Comparison of ENCODE assay signal across 11 cellular contexts in the genomic region with DNA sequence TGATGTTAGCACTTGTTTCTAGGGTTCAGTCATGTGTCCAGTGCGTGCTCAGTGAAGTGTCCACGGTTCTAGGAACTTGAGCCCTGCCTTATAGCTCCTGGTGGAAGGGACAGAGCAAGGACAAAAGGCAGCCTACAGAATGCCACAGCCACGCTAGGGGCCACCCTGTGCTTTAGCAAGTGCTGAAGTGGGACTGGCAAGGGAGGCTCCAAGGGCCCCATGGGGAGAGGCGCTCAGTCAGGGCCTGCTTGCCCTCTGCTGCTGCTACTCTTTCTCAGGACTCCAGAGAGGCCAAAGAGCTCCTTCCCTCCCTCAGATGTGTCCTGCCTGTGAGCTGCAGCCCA. TPM values are rescaled to one million over a fixed set of nuclear protein-coding genes. Genes with fewer than 3 reads are reported as not detected.
DNase-seq lines count a peak whose midpoint lies in the region; ATAC-seq, FAIRE-seq and TF ChIP-seq lines count a peak whose summit lies in the region.
"Had no signal": no experiment of that assay in that cellular context is flagged by ENCODE, and none has a peak within 500 bp of the region (broad histone marks: within the 10 kb centered on the region; RNA-seq: fewer than 3 reads in every experiment).

No MANE protein-coding gene starts in this region.

- H3K4me3 Mint-ChIP-seq in activated T-cell treated with anti-CD3 and anti-CD28 coated beads, Interleukin-2, amount 50 U/mL, for 72 hours, result peak overlapping the region; percentile 37 to 71
- H3K4me3 Mint-ChIP-seq in activated CD4-positive, alpha-beta memory T cell treated with anti-CD3 and anti-CD28 coated beads for 36 hours, result no peak overlapping the region
- H3K4me3 Mint-ChIP-seq: brain had no signal

- H3K36me3 Mint-ChIP-seq in activated T-cell treated with anti-CD3 and anti-CD28 coated beads, Interleukin-2, amount 50 U/mL, for 72 hours (ENCODE audit: insufficient read depth in 2 of 2), result peaks cover 0 to 5% of the 10 kb centered on the region in 2 donors
- H3K36me3 Mint-ChIP-seq in activated CD4-positive, alpha-beta memory T cell treated with anti-CD3 and anti-CD28 coated beads for 36 hours, result peaks cover 8% of the 10 kb centered on the region

- H3K27ac ChIP-seq in keratinocyte (ENCODE audit: control insufficient read depth, insufficient read depth, low read length) (peak overlapping the region; percentile 98), stomach (peak overlapping the region; percentile 54 to 87 (median 77)), A673 (ENCODE audit: low read depth, low read length, poor library complexity, severe bottlenecking) (no peak overlapping the region)
- H3K27ac ChIP-seq: SJCRH30 had no signal

- no peak for TF ChIP-seq EP300 in stomach (IDR thresholded peaks at IDR 0.05)

- H3K9me3 ChIP-seq in keratinocyte (ENCODE audit: control insufficient read depth, low read depth, low read length), result no peaks in the 10 kb centered on the region
- H3K9me3 ChIP-seq in stomach, result no peaks in the 10 kb centered on the region
- H3K9me3 ChIP-seq in A673 (ENCODE audit: low read depth, low read length, poor library complexity, severe bottlenecking), result no peaks in the 10 kb centered on the region
- H3K9me3 ChIP-seq: SJCRH30 had no signal

- no peaks in the 10 kb centered on the region for H3K79me2 ChIP-seq in keratinocyte (ENCODE audit: control insufficient read depth, insufficient read depth, low read length)

- H3K27me3 ChIP-seq in keratinocyte (ENCODE audit: control insufficient read depth, extremely low read depth, insufficient read depth, low read length) (no peaks in the 10 kb centered on the region), stomach (no peaks in the 10 kb centered on the region), A673 (replicated peaks; ENCODE audit: insufficient read depth, low read depth, low read length, poor library complexity) (no peaks in the 10 kb centered on the region)
- H3K27me3 ChIP-seq: SJCRH30 had no signal

- no peaks in the 10 kb centered on the region for H4K20me1 ChIP-seq in keratinocyte (ENCODE audit: control insufficient read depth, extremely low read depth, insufficient read depth, low read length)

- peak overlapping the region; percentile 81 for H3K27ac Mint-ChIP-seq in activated T-cell treated with anti-CD3 and anti-CD28 coated beads, Interleukin-2, amount 50 U/mL, for 72 hours
- peak overlapping the region; percentile 77 for H3K27ac Mint-ChIP-seq in activated CD4-positive, alpha-beta memory T cell treated with anti-CD3 and anti-CD28 coated beads for 36 hours

- H3K36me3 ChIP-seq in keratinocyte (ENCODE audit: control insufficient read depth in 2 of 2, extremely low read depth in 1 of 2, insufficient read depth in 2 of 2, low read length in 2 of 2) (peaks cover 10 to 15% of the 10 kb centered on the region in 2 experiments), stomach (peaks cover 5 to 32% (median 28%) of the 10 kb centered on the region in 4 donors), A673 (ENCODE audit: insufficient read depth, low read length, poor library complexity, severe bottlenecking) (peaks cover 5% of the 10 kb centered on the region)
- H3K36me3 ChIP-seq: SJCRH30 had no signal

- H3K4me3 ChIP-seq in keratinocyte (ENCODE audit: control insufficient read depth in 2 of 3, extremely low read depth in 1 of 3, insufficient read depth in 2 of 3, low read depth in 1 of 3, low read length in 3 of 3), result peak overlapping the region in 1 of 3 experiments; percentile 9
- no peak overlapping the region for H3K4me3 ChIP-seq in stomach
- H3K4me3 ChIP-seq in A673 (ENCODE audit: low read depth, low read length, poor library complexity, severe bottlenecking), result no peak overlapping the region
- H3K4me3 ChIP-seq: SJCRH30 had no signal

- no peak for TF ChIP-seq CTCF in keratinocyte (optimal IDR thresholded peaks at IDR 0.05 in 1 of 3, IDR thresholded peaks at IDR 0.05 in 1 of 3, conservative IDR thresholded peaks at IDR 0.05 in 1 of 3; ENCODE audit: extremely low read depth in 1 of 3, insufficient read depth in 2 of 3, low read length in 3 of 3)
- no peak for TF ChIP-seq CTCF in stomach (IDR thresholded peaks at IDR 0.05)
- no peak for TF ChIP-seq CTCF in A673 (conservative IDR thresholded peaks at IDR 0.05; ENCODE audit: low read depth, low read length)

- H3K9me3 Mint-ChIP-seq in activated T-cell treated with anti-CD3 and anti-CD28 coated beads, Interleukin-2, amount 50 U/mL, for 72 hours, result no peaks in the 10 kb centered on the region
- no peaks in the 10 kb centered on the region for H3K9me3 Mint-ChIP-seq in activated CD4-positive, alpha-beta memory T cell treated with anti-CD3 and anti-CD28 coated beads for 36 hours
- H3K9me3 Mint-ChIP-seq: brain had no signal

- ATAC-seq in activated T-cell treated with anti-CD3 and anti-CD28 coated beads, Interleukin-2, amount 50 U/mL, for 72 hours (replicated peaks in 1 of 2), result peak in 1 of 2 donors; percentile 10

- intact Hi-C loops in activated CD4-positive, alpha-beta memory T cell treated with anti-CD3 and anti-CD28 coated beads for 36 hours (cut with micrococcal nuclease), result loop anchor here (1.0 kb wide), 1 partner anchor 10 kb away; no protein-coding TSS in a partner anchor
- intact Hi-C loops in stomach (cut with DNase I; ENCODE audit: low total_unique reads) (no loop called here), A673 (cut with micrococcal nuclease; ENCODE audit: unreplicated experiment) (no loop called here)

- H3K27me3 Mint-ChIP-seq in activated T-cell treated with anti-CD3 and anti-CD28 coated beads, Interleukin-2, amount 50 U/mL, for 72 hours (ENCODE audit: low read depth), result no peaks in the 10 kb centered on the region
- H3K27me3 Mint-ChIP-seq in activated CD4-positive, alpha-beta memory T cell treated with anti-CD3 and anti-CD28 coated beads for 36 hours, result no peaks in the 10 kb centered on the region
- H3K27me3 Mint-ChIP-seq: brain had no signal

- CTCF ChIA-PET in activated CD4-positive, alpha-beta memory T cell treated with anti-CD3 and anti-CD28 coated beads for 36 hours (lab: Charles Lee), result interaction anchor here (1.3 to 6.3 kb wide), 2 partner anchors 11 to 47 kb away, joined by 4 to 60 read pairs; no protein-coding TSS in a partner anchor
- CTCF ChIA-PET in A673 (lab: Charles Lee), result no interaction called here

- dilution Hi-C loops in keratinocyte (cut with MboI; ENCODE audit: extremely low pct_ligation_motif_present, low sequenced_read_pairs), result no loop called here

- FAIRE-seq in keratinocyte (lab: Jason Lieb, UNC), result no peak

- H3K4me2 ChIP-seq in keratinocyte (ENCODE audit: control insufficient read depth, extremely low read depth, insufficient read depth, low read depth, low read length), result peak overlapping the region; percentile 88

- peaks cover 24% of the 10 kb centered on the region for H3K4me1 ChIP-seq in keratinocyte (ENCODE audit: control insufficient read depth, extremely low read depth, insufficient read depth, low read length)
- peaks cover 12 to 49% (median 31%) of the 10 kb centered on the region in 4 donors for H3K4me1 ChIP-seq in stomach
- H3K4me1 ChIP-seq in A673 (ENCODE audit: insufficient read depth, low read length, poor library complexity, severe bottlenecking), result no peaks in the 10 kb centered on the region
- H3K4me1 ChIP-seq: SJCRH30 had no signal

- peak overlapping the region; percentile 62 for H2AFZ ChIP-seq in keratinocyte (ENCODE audit: control insufficient read depth, low read length)

- no peak for DNase-seq in activated T-cell treated with anti-CD3 and anti-CD28 coated beads, Interleukin-2, amount 50 U/mL, for 72 hours
- DNase-seq in activated T-cell treated with anti-CD3 and anti-CD28 coated beads for 4 hours (no peak), keratinocyte (ENCODE audit: low read depth, low spot score) (no peak), stomach (no peak), A673 (ENCODE audit: low spot score) (no peak), Ammon's horn (ENCODE audit: low spot score) (no peak)
- DNase-seq in activated CD4-positive, alpha-beta memory T cell treated with anti-CD3 and anti-CD28 coated beads for 36 hours, result no peak
- no peak for DNase-seq in central memory CD4-positive, alpha-beta T cell
- DNase-seq: AML-193 had no signal

- H3K9ac ChIP-seq in keratinocyte (ENCODE audit: control insufficient read depth, extremely low read depth, insufficient read depth, low read length), result peak overlapping the region; percentile 76

- POLR2A ChIA-PET in activated CD4-positive, alpha-beta memory T cell treated with anti-CD3 and anti-CD28 coated beads for 36 hours (lab: Charles Lee), result interaction anchor here (1.6 to 2.6 kb wide), 2 partner anchors 11 to 57 kb away, joined by 3 to 17 read pairs; no protein-coding TSS in a partner anchor
- POLR2A ChIA-PET in A673 (lab: Charles Lee; ENCODE audit: low non-redundant PET), result no interaction called here

- 78 to 86% (median 79%) methylated on average over 2 to 4 of the region's 4 CpGs for WGBS in stomach, 5 donors

- no TSS peak for BruUV-seq in A673 (replicated peaks; lab: Mats Ljungman, UMichigan)

- TF ChIP-seq POLR2A in stomach (IDR thresholded peaks at IDR 0.05), result no peak

- no peaks in the 10 kb centered on the region for H3K9me1 ChIP-seq in keratinocyte (ENCODE audit: control insufficient read depth, extremely low read depth, insufficient read depth, low read length)

- H3K4me1 Mint-ChIP-seq in activated T-cell treated with anti-CD3 and anti-CD28 coated beads, Interleukin-2, amount 50 U/mL, for 72 hours (ENCODE audit: low read depth), result peaks cover 37% of the 10 kb centered on the region
- peaks cover 33% of the 10 kb centered on the region for H3K4me1 Mint-ChIP-seq in activated CD4-positive, alpha-beta memory T cell treated with anti-CD3 and anti-CD28 coated beads for 36 hours (ENCODE audit: low read depth)
- H3K4me1 Mint-ChIP-seq: brain had no signal

RNA-seq across cellular contexts. Expression of gene NT5C, which starts 6.8 kb away (rescaled TPM):
- total RNA-seq in activated T-cell treated with anti-CD3 and anti-CD28 coated beads, Interleukin-2, amount 50 U/mL, for 72 hours, result 10 to 100 TPM; 56.5 to 65.9 TPM
- total RNA-seq in activated CD4-positive, alpha-beta memory T cell treated with anti-CD3 and anti-CD28 coated beads for 36 hours, result 10 to 100 TPM; 65.2 to 70.8 TPM
- polyA plus RNA-seq in keratinocyte (29.9 to 38.1 TPM (median 38.0 TPM) in 3 replicates), stomach (100 to 1,000 TPM in 2 of 3 donors, 10 to 100 TPM in 1; 60.5 to 120 (median 117) TPM)
- polyA plus RNA-seq in keratinocyte (2011; ENCODE audit: low read depth), result 22.2 TPM
- 15.2 and 35.4 TPM in 2 replicates for polyA plus RNA-seq in keratinocyte (2011; cell fraction: cytosol; rRNA removed)
- polyA plus RNA-seq in keratinocyte (2011; cell fraction: nucleus; rRNA removed), result 32.0 and 44.4 TPM in 2 replicates
- polyA plus RNA-seq in keratinocyte (2012; ENCODE audit: low replicate concordance), result 28.7 and 54.4 TPM in 2 replicates
- 9.4 to 21.4 TPM (median 10.0 TPM) in 3 replicates for polyA minus RNA-seq in keratinocyte
- 16.1 TPM for polyA minus RNA-seq in keratinocyte (2011; cell fraction: cytosol; rRNA and poly(A)+ RNA removed)
- 8.1 and 9.2 TPM in 2 replicates for polyA minus RNA-seq in keratinocyte (2011; cell fraction: nucleus; rRNA and poly(A)+ RNA removed)
- total RNA-seq in stomach (100 to 1,000 TPM in 3 of 5 donors, 10 to 100 TPM in 2; 24.1 to 472 (median 150) TPM), A673 (2021) (43.3 and 50.0 TPM in 2 replicates)

RNA-seq across cellular contexts. Expression of gene ARMC7, which starts 15.0 kb away (rescaled TPM):
- 10 to 100 TPM; 10.6 to 12.9 TPM for total RNA-seq in activated T-cell treated with anti-CD3 and anti-CD28 coated beads, Interleukin-2, amount 50 U/mL, for 72 hours
- total RNA-seq in activated CD4-positive, alpha-beta memory T cell treated with anti-CD3 and anti-CD28 coated beads for 36 hours, result 1 to 10 TPM; 6.5 to 8.2 TPM
- polyA plus RNA-seq in keratinocyte (3.2 to 6.0 TPM (median 4.2 TPM) in 3 replicates), stomach (10 to 100 TPM in 2 of 3 donors, 1 to 10 TPM in 1; 9.6 to 10.8 (median 10.7) TPM)
- polyA plus RNA-seq in keratinocyte (2011; ENCODE audit: low read depth), result 1.8 TPM
- 3.5 and 4.7 TPM in 2 replicates for polyA plus RNA-seq in keratinocyte (2011; cell fraction: cytosol; rRNA removed)
- polyA plus RNA-seq in keratinocyte (2011; cell fraction: nucleus; rRNA removed), result 8.7 and 10.6 TPM in 2 replicates
- 5.9 and 6.3 TPM in 2 replicates for polyA plus RNA-seq in keratinocyte (2012; ENCODE audit: low replicate concordance)
- polyA minus RNA-seq in keratinocyte, result 3.4 to 5.4 TPM (median 3.5 TPM) in 3 replicates
- 4.0 TPM for polyA minus RNA-seq in keratinocyte (2011; cell fraction: cytosol; rRNA and poly(A)+ RNA removed)
- polyA minus RNA-seq in keratinocyte (2011; cell fraction: nucleus; rRNA and poly(A)+ RNA removed), result 4.2 and 5.9 TPM in 2 replicates
- total RNA-seq in stomach (10 to 100 TPM in 4 of 5 donors, 1 to 10 TPM in 1; 2.2 to 26.8 (median 13.9) TPM), A673 (2021) (11.8 and 12.3 TPM in 2 replicates)

RNA-seq across cellular contexts. Expression of gene JPT1, which starts 29.5 kb away (rescaled TPM):
- total RNA-seq in activated T-cell treated with anti-CD3 and anti-CD28 coated beads, Interleukin-2, amount 50 U/mL, for 72 hours, result 100 to 1,000 TPM; 162 to 188 TPM
- total RNA-seq in activated CD4-positive, alpha-beta memory T cell treated with anti-CD3 and anti-CD28 coated beads for 36 hours, result 100 to 1,000 TPM; 263 to 267 TPM
- polyA plus RNA-seq in keratinocyte, result 67.5 to 452 TPM (median 142 TPM) in 3 replicates
- 130 TPM for polyA plus RNA-seq in keratinocyte (2011; ENCODE audit: low read depth)
- polyA plus RNA-seq in keratinocyte (2011; cell fraction: cytosol; rRNA removed), result 236 and 338 TPM in 2 replicates
- 135 and 172 TPM in 2 replicates for polyA plus RNA-seq in keratinocyte (2011; cell fraction: nucleus; rRNA removed)
- polyA plus RNA-seq in keratinocyte (2012; ENCODE audit: low replicate concordance), result 339 and 621 TPM in 2 replicates
- 48.8 to 71.8 TPM (median 51.3 TPM) in 3 replicates for polyA minus RNA-seq in keratinocyte
- 395 TPM for polyA minus RNA-seq in keratinocyte (2011; cell fraction: cytosol; rRNA and poly(A)+ RNA removed)
- 49.7 and 67.1 TPM in 2 replicates for polyA minus RNA-seq in keratinocyte (2011; cell fraction: nucleus; rRNA and poly(A)+ RNA removed)
- total RNA-seq in stomach, result 100 to 1,000 TPM in 1 of 5 donors, 10 to 100 TPM in 3, 1 to 10 TPM in 1; 8.0 to 217 (median 61.9) TPM
- polyA plus RNA-seq in stomach, result 100 to 1,000 TPM; 133 to 405 (median 227) TPM
- 493 and 526 TPM in 2 replicates for total RNA-seq in A673 (2021)

RNA-seq across cellular contexts. Expression of gene SLC16A5, which starts 37.0 kb away (rescaled TPM):
- total RNA-seq in activated T-cell treated with anti-CD3 and anti-CD28 coated beads, Interleukin-2, amount 50 U/mL, for 72 hours, result 1 to 10 TPM; 7.5 to 9.8 TPM
- 1 to 10 TPM; 6.7 to 7.7 TPM for total RNA-seq in activated CD4-positive, alpha-beta memory T cell treated with anti-CD3 and anti-CD28 coated beads for 36 hours
- polyA plus RNA-seq in keratinocyte, result 3.5 to 5.4 TPM (median 4.0 TPM) in 3 replicates
- 0.45 TPM for polyA plus RNA-seq in keratinocyte (2011; ENCODE audit: low read depth)
- 2.6 and 5.7 TPM in 2 replicates for polyA plus RNA-seq in keratinocyte (2011; cell fraction: cytosol; rRNA removed)
- 16.1 and 26.3 TPM in 2 replicates for polyA plus RNA-seq in keratinocyte (2011; cell fraction: nucleus; rRNA removed)
- polyA plus RNA-seq in keratinocyte (2012; ENCODE audit: low replicate concordance), result 3.6 and 4.8 TPM in 2 replicates
- 4.4 to 7.2 TPM (median 7.0 TPM) in 3 replicates for polyA minus RNA-seq in keratinocyte
- 7.5 TPM for polyA minus RNA-seq in keratinocyte (2011; cell fraction: cytosol; rRNA and poly(A)+ RNA removed)
- polyA minus RNA-seq in keratinocyte (2011; cell fraction: nucleus; rRNA and poly(A)+ RNA removed), result 9.1 and 9.6 TPM in 2 replicates
- 100 to 1,000 TPM in 1 of 5 donors, 10 to 100 TPM in 4; 30.3 to 132 (median 57.1) TPM for total RNA-seq in stomach
- 1 to 10 TPM; 6.8 to 9.0 (median 7.9) TPM for polyA plus RNA-seq in stomach
- 0.80 and 3.1 TPM in 2 replicates for total RNA-seq in A673 (2021)

RNA-seq across cellular contexts. Expression of gene SUMO2, which starts 58.0 kb away (rescaled TPM):
- 100 to 1,000 TPM; 361 to 368 TPM for total RNA-seq in activated T-cell treated with anti-CD3 and anti-CD28 coated beads, Interleukin-2, amount 50 U/mL, for 72 hours
- total RNA-seq in activated CD4-positive, alpha-beta memory T cell treated with anti-CD3 and anti-CD28 coated beads for 36 hours, result 100 to 1,000 TPM; 610 to 612 TPM
- polyA plus RNA-seq in keratinocyte (107 to 393 TPM (median 230 TPM) in 3 replicates), stomach (100 to 1,000 TPM in 2 of 3 donors, 10 to 100 TPM in 1; 66.0 to 141 (median 130) TPM)
- 585 TPM for polyA plus RNA-seq in keratinocyte (2011; ENCODE audit: low read depth)
- 114 and 228 TPM in 2 replicates for polyA plus RNA-seq in keratinocyte (2011; cell fraction: cytosol; rRNA removed)
- 40.4 and 49.2 TPM in 2 replicates for polyA plus RNA-seq in keratinocyte (2011; cell fraction: nucleus; rRNA removed)
- polyA plus RNA-seq in keratinocyte (2012; ENCODE audit: low replicate concordance), result 183 and 281 TPM in 2 replicates
- 45.2 to 76.1 TPM (median 50.0 TPM) in 3 replicates for polyA minus RNA-seq in keratinocyte
- polyA minus RNA-seq in keratinocyte (2011; cell fraction: cytosol; rRNA and poly(A)+ RNA removed), result 150 TPM
- polyA minus RNA-seq in keratinocyte (2011; cell fraction: nucleus; rRNA and poly(A)+ RNA removed), result 10.2 and 35.3 TPM in 2 replicates
- total RNA-seq in stomach (10 to 100 TPM; 10.7 to 88.1 (median 53.6) TPM), A673 (2021) (681 and 703 TPM in 2 replicates)
